In the genomic region with DNA sequence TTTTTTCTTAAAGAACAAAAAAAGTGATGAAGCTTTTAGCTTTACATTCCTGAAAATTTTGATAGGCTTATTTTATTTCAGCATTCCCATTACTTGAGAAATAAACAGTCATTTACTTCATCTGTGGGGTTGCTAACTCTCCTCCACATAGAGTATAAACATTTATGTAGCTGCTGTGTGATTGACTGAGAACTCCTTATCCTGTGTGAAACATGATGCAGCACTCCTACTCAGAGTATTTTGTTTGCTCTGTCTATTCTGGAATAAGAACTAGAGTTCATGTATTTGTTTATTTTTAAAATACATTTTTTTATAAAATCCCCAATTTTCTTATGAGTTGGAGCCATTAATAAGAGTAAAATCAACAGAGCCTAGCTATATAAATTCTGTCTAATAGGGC, we compare ENCODE assay signal across 24 cellular contexts.
"Had no signal": no experiment of that assay in that cellular context is flagged by ENCODE, and none has a peak within 500 bp of the region (broad histone marks: within the 10 kb centered on the region; RNA-seq: fewer than 3 reads in every experiment).

No MANE protein-coding gene starts in this region.

- H3K4me1 ChIP-seq: breast epithelium, upper lobe of right lung had no signal

- ATAC-seq: activated T-cell treated with anti-CD3 and anti-CD28 coated beads, Interleukin-2, amount 50 U/mL, for 4 hours; esophagus mucosa had no signal

- H3K27me3 ChIP-seq: breast epithelium, thyroid gland, upper lobe of right lung had no signal

- H3K4me1 Mint-ChIP-seq: activated B cell treated with CpG ODN at 0.5 μM for 24 hours; activated naive CD8-positive, alpha-beta T cell treated with anti-CD3 and anti-CD28 coated beads, Interleukin-2, amount 10 ng/mL, durations not matched to agents 7 days and 5 days; central memory CD8-positive, alpha-beta T cell had no signal

- H3K9me3 Mint-ChIP-seq: activated B cell treated with CpG ODN at 0.5 μM for 24 hours; activated T-helper 2 cell treated with anti-CD3 and anti-CD28 coated beads, Interferon-gamma antibody, Interleukin-2, Interleukin-4, amounts not matched to agents 10 μg/mL and 5 μg/mL and 100 μg/mL, durations not matched to agents 14 hours and 24 hours and 36 hours; neural crest cell; stimulated activated naive CD8-positive, alpha-beta T cell treated with anti-CD3 and anti-CD28 coated beads, Interleukin-15, Interleukin-2, amounts not matched to agents 100 ng/mL and 50 ng/mL, for 24 hours; T-helper 1 cell treated with Interleukin-12 subunit alpha and Interleukin-12 subunit beta and Interleukin-4 antibody, amounts not matched to agents 30 μg/mL and 1 μg/mL, for 36 hours had no signal

- H3K27me3 Mint-ChIP-seq: activated B cell treated with CpG ODN at 0.5 μM for 24 hours; activated naive CD8-positive, alpha-beta T cell treated with anti-CD3 and anti-CD28 coated beads, Interleukin-2, amount 10 ng/mL, durations not matched to agents 7 days and 5 days; central memory CD8-positive, alpha-beta T cell; stimulated activated naive CD8-positive, alpha-beta T cell treated with anti-CD3 and anti-CD28 coated beads, Interleukin-15, Interleukin-2, amounts not matched to agents 100 ng/mL and 50 ng/mL, for 24 hours had no signal

- H3K4me3 Mint-ChIP-seq: activated B cell treated with CpG ODN at 0.5 μM for 24 hours; activated naive CD4-positive, alpha-beta T cell treated with anti-CD3 and anti-CD28 coated beads for 36 hours; activated naive CD8-positive, alpha-beta T cell treated with anti-CD3 and anti-CD28 coated beads, Interleukin-2, amount 10 ng/mL, durations not matched to agents 7 days and 5 days; activated T-cell treated with anti-CD3 and anti-CD28 coated beads, Interleukin-2, amount 50 U/mL, for 4 hours; central memory CD8-positive, alpha-beta T cell; neural crest cell; stimulated activated naive CD8-positive, alpha-beta T cell treated with anti-CD3 and anti-CD28 coated beads, Interleukin-15, Interleukin-2, amounts not matched to agents 100 ng/mL and 50 ng/mL, for 24 hours; T-helper 1 cell treated with Interleukin-12 subunit alpha and Interleukin-12 subunit beta and Interleukin-4 antibody, amounts not matched to agents 30 μg/mL and 1 μg/mL, for 36 hours had no signal

- DNase-seq: activated B cell treated with CpG ODN at 0.5 μM for 24 hours; activated CD4-positive, alpha-beta T cell treated with anti-CD3 and anti-CD28 coated beads for 4 hours; activated CD4-positive, alpha-beta T cell treated with anti-CD3 and anti-CD28 coated beads, Interleukin-2, amount 50 U/mL, for 48 hours; activated CD8-positive, alpha-beta memory T cell treated with anti-CD3 and anti-CD28 coated beads, Interleukin-2, amount 50 U/mL, for 48 hours; activated naive CD4-positive, alpha-beta T cell treated with anti-CD3 and anti-CD28 coated beads for 36 hours; activated naive CD8-positive, alpha-beta T cell treated with anti-CD3 and anti-CD28 coated beads, Interleukin-2, amount 10 ng/mL, durations not matched to agents 7 days and 5 days; activated T-cell treated with anti-CD3 and anti-CD28 coated beads, Interleukin-2, amount 50 U/mL, for 4 hours; amniotic stem cell; effector memory CD4-positive, alpha-beta T cell; foreskin melanocyte; hypothalamus; retina; stimulated activated CD4-positive, alpha-beta T cell treated with anti-CD3 and anti-CD28 coated beads, Interleukin-12 subunit alpha, Interleukin-12 subunit beta, amount 100 ng/mL, for 4 hours; substantia nigra; T1000; upper lobe of right lung had no signal

- H3K27ac ChIP-seq: breast epithelium, thyroid gland, upper lobe of right lung had no signal

- H3K36me3 Mint-ChIP-seq: activated naive CD8-positive, alpha-beta T cell treated with anti-CD3 and anti-CD28 coated beads, Interleukin-2, amount 10 ng/mL, durations not matched to agents 7 days and 5 days had no signal

- H3K36me3 ChIP-seq: breast epithelium, thyroid gland, upper lobe of right lung had no signal

- H3K9me3 ChIP-seq: breast epithelium, thyroid gland, upper lobe of right lung had no signal

- H3K4me3 ChIP-seq: breast epithelium, thyroid gland, upper lobe of right lung had no signal

- H3K27ac Mint-ChIP-seq: activated B cell treated with CpG ODN at 0.5 μM for 24 hours; activated naive CD4-positive, alpha-beta T cell treated with anti-CD3 and anti-CD28 coated beads for 36 hours; activated naive CD8-positive, alpha-beta T cell treated with anti-CD3 and anti-CD28 coated beads, Interleukin-2, amount 10 ng/mL, durations not matched to agents 7 days and 5 days; activated T-helper 2 cell treated with anti-CD3 and anti-CD28 coated beads, Interferon-gamma antibody, Interleukin-2, Interleukin-4, amounts not matched to agents 10 μg/mL and 5 μg/mL and 100 μg/mL, durations not matched to agents 14 hours and 24 hours and 36 hours; stimulated activated naive CD8-positive, alpha-beta T cell treated with anti-CD3 and anti-CD28 coated beads, Interleukin-15, Interleukin-2, amounts not matched to agents 100 ng/mL and 50 ng/mL, for 24 hours; T-helper 1 cell treated with Interleukin-12 subunit alpha and Interleukin-12 subunit beta and Interleukin-4 antibody, amounts not matched to agents 30 μg/mL and 1 μg/mL, for 36 hours had no signal
